ENCODE assay signal across 20 cellular contexts in genomic region chr9:119257592-119257991, GRCh38.
"Had no signal": no experiment of that assay in that cellular context is flagged by ENCODE, and none has a peak within 500 bp of the region (broad histone marks: within the 10 kb centered on the region; RNA-seq: fewer than 3 reads in every experiment).

No MANE protein-coding gene starts in this region.

- FAIRE-seq: endothelial cell of umbilical vein, frontal cortex, islet of Langerhans, keratinocyte had no signal

- H3K4me3 ChIP-seq: colonic mucosa, esophagus muscularis mucosa, gastroesophageal sphincter, heart right ventricle, left lung, lower lobe of right lung had no signal

- H3K36me3 ChIP-seq: colonic mucosa, esophagus muscularis mucosa, gastroesophageal sphincter, heart right ventricle, left lung, lower lobe of right lung had no signal

- H3K9me3 Mint-ChIP-seq: dendritic cell treated with granulocyte-macrophage colony-stimulating factor and Interleukin-4, amounts not matched to agents 40 ng/mL and 50 ng/mL, for 4 days had no signal

- H3K36me3 Mint-ChIP-seq: naive thymus-derived CD4-positive, alpha-beta T cell had no signal

- H3K27me3 Mint-ChIP-seq: dendritic cell treated with granulocyte-macrophage colony-stimulating factor and Interleukin-4, amounts not matched to agents 40 ng/mL and 50 ng/mL, for 4 days; naive thymus-derived CD4-positive, alpha-beta T cell had no signal

- H3K9me3 ChIP-seq: colonic mucosa, esophagus muscularis mucosa, gastroesophageal sphincter, heart right ventricle, left lung, lower lobe of right lung had no signal

- H3K4me3 Mint-ChIP-seq: dendritic cell treated with granulocyte-macrophage colony-stimulating factor and Interleukin-4, amounts not matched to agents 40 ng/mL and 50 ng/mL, for 4 days; naive thymus-derived CD4-positive, alpha-beta T cell had no signal

- H3K4me1 ChIP-seq: colonic mucosa, esophagus muscularis mucosa, foreskin keratinocyte, gastroesophageal sphincter, heart right ventricle, left lung, lower lobe of right lung had no signal

- H3K27me3 ChIP-seq: colonic mucosa, esophagus muscularis mucosa, foreskin keratinocyte, gastroesophageal sphincter, heart right ventricle, left lung had no signal

- H3K27ac ChIP-seq: colonic mucosa, esophagus muscularis mucosa, foreskin keratinocyte, gastroesophageal sphincter, heart right ventricle, left lung, lower lobe of right lung had no signal

- H3K27ac Mint-ChIP-seq: dendritic cell treated with granulocyte-macrophage colony-stimulating factor and Interleukin-4, amounts not matched to agents 40 ng/mL and 50 ng/mL, for 4 days; naive thymus-derived CD4-positive, alpha-beta T cell had no signal

- ATAC-seq: foreskin keratinocyte; gastroesophageal sphincter; heart right ventricle; left cardiac atrium; left lung; left ventricle myocardium superior; lower lobe of right lung; naive thymus-derived CD4-positive, alpha-beta T cell had no signal

- H3K4me1 Mint-ChIP-seq: naive thymus-derived CD4-positive, alpha-beta T cell had no signal

- DNase-seq: colonic mucosa; cortex of kidney; effector CD8-positive, alpha-beta T cell; foreskin keratinocyte; heart right ventricle; hippocampal formation; left cardiac atrium; left lung; left ventricle myocardium superior; lower lobe of right lung; mesenchymal stem cell; midbrain; naive thymus-derived CD4-positive, alpha-beta T cell had no signal
